Comparison of ENCODE assay signal across 1 cellular context in the genomic region with DNA sequence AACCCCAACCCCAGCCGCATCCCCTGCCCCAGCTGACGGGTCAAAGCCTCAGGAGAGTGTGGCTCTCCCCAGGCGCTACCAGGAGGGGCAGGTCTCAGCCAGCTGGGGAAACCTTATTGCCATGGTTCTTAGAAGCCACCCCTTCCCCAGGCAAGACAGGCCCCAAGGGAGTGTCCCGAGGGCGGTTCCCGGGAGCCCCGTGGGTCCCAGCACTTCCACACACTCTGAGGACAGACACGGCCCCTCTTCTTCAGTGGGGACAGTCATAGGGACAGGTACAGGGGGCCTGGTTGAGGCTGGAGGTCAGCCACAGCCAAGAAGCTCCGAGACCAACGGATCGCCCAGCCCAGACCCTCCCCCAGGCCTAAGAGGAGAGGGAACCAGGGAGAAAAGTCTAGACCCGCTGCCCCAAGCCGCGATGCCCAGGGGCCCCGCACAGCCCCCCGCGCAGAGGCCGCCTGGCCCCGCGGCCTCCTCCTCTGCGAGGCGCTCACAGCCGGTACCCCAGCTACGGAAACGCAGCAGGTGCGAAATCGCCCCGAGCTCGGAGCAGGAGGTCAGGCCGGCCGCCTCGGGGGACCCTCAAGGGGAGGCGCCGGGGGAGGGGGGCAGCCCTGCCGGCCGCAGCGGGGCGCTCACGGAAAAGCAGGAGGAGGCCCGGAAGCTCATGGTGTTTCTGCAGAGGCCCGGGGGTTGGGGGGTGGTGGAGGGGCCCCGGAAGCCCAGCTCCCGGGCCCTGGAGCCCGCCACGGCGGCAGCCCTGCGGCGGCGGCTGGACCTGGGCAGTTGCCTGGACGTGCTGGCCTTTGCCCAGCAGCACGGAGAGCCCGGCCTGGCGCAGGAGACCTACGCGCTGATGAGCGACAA.
A peak's percentile ranks its signal among the peaks of the same experiment; 100 is the strongest.
TF ChIP-seq lines count a peak whose summit lies in the region.

No MANE protein-coding gene starts in this region.

TF ChIP-seq in HepG2, 621 proteins besides CTCF, POLR2A, EP300 and RAD21:
- no peak for TF ChIP-seq MIER2 (CRISPR knock-in tag; IDR thresholded peaks at IDR 0.05)
- TF ChIP-seq, protein P1, sequence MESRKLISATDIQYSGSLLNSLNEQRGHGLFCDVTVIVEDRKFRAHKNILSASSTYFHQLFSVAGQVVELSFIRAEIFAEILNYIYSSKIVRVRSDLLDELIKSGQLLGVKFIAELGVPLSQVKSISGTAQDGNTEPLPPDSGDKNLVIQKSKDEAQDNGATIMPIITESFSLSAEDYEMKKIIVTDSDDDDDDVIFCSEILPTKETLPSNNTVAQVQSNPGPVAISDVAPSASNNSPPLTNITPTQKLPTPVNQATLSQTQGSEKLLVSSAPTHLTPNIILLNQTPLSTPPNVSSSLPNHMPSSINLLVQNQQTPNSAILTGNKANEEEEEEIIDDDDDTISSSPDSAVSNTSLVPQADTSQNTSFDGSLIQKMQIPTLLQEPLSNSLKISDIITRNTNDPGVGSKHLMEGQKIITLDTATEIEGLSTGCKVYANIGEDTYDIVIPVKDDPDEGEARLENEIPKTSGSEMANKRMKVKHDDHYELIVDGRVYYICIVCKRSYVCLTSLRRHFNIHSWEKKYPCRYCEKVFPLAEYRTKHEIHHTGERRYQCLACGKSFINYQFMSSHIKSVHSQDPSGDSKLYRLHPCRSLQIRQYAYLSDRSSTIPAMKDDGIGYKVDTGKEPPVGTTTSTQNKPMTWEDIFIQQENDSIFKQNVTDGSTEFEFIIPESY (CRISPR knock-in tag; IDR thresholded peaks at IDR 0.05), result peak; percentile 97
- TF ChIP-seq, protein P2, sequence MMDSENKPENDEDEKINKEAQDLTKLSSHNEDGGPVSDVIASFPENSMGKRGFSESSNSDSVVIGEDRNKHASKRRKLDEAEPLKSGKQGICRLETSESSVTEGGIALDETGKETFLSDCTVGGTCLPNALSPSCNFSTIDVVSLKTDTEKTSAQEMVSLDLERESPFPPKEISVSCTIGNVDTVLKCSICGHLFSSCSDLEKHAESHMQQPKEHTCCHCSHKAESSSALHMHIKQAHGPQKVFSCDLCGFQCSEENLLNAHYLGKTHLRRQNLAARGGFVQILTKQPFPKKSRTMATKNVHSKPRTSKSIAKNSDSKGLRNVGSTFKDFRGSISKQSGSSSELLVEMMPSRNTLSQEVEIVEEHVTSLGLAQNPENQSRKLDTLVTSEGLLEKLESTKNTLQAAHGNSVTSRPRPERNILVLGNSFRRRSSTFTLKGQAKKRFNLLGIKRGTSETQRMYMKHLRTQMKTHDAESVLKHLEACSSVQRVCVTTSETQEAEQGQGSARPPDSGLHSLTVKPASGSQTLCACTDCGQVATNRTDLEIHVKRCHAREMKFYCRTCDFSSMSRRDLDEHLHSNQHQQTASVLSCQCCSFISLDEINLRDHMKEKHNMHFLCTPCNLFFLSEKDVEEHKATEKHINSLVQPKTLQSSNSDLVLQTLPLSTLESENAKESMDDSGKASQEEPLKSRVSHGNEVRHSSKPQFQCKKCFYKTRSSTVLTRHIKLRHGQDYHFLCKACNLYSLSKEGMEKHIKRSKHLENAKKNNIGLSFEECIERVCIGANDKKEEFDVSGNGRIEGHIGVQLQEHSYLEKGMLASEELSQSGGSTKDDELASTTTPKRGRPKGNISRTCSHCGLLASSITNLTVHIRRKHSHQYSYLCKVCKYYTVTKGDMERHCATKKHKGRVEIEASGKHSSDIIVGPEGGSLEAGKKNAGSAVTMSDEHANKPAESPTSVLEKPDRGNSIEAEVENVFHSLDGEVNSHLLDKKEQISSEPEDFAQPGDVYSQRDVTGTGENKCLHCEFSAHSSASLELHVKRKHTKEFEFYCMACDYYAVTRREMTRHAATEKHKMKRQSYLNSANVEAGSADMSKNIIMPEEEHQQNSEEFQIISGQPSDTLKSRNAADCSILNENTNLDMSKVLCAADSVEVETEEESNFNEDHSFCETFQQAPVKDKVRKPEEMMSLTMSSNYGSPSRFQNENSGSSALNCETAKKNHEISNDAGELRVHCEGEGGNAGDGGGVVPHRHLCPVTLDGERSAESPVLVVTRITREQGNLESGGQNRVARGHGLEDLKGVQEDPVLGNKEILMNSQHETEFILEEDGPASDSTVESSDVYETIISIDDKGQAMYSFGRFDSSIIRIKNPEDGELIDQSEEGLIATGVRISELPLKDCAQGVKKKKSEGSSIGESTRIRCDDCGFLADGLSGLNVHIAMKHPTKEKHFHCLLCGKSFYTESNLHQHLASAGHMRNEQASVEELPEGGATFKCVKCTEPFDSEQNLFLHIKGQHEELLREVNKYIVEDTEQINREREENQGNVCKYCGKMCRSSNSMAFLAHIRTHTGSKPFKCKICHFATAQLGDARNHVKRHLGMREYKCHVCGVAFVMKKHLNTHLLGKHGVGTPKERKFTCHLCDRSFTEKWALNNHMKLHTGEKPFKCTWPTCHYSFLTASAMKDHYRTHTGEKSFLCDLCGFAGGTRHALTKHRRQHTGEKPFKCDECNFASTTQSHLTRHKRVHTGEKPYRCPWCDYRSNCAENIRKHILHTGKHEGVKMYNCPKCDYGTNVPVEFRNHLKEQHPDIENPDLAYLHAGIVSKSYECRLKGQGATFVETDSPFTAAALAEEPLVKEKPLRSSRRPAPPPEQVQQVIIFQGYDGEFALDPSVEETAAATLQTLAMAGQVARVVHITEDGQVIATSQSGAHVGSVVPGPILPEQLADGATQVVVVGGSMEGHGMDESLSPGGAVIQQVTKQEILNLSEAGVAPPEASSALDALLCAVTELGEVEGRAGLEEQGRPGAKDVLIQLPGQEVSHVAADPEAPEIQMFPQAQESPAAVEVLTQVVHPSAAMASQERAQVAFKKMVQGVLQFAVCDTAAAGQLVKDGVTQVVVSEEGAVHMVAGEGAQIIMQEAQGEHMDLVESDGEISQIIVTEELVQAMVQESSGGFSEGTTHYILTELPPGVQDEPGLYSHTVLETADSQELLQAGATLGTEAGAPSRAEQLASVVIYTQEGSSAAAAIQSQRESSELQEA (CRISPR knock-in tag; IDR thresholded peaks at IDR 0.05; ENCODE audit: not compliant biosample characterization), result no peak
- no peak for TF ChIP-seq ZNF598 (CRISPR knock-in tag; IDR thresholded peaks at IDR 0.05; ENCODE audit: borderline replicate concordance)
- no peak for TF ChIP-seq ZMYM3 (CRISPR knock-in tag; IDR thresholded peaks at IDR 0.05)
